ENCODE assay signal across 16 cellular contexts in genomic region chr2:98867539-98868309, GRCh38.
DNase-seq lines count a peak whose midpoint lies in the region; ATAC-seq and TF ChIP-seq lines count a peak whose summit lies in the region.
"Had no signal": no experiment of that assay in that cellular context is flagged by ENCODE, and none has a peak within 500 bp of the region (broad histone marks: within the 10 kb centered on the region; RNA-seq: fewer than 3 reads in every experiment).

No MANE protein-coding gene starts in this region.

- H3K4me1 ChIP-seq in esophagus squamous epithelium: peaks cover 9 to 62% (median 11%) of the 10 kb centered on the region in 3 donors
- H3K4me1 ChIP-seq: neural progenitor cell had no signal

- H3K36me3 Mint-ChIP-seq in activated naive CD4-positive, alpha-beta T cell treated with anti-CD3 and anti-CD28 coated beads, Interleukin-2, amount 10 ng/mL, durations not matched to agents 7 days and 5 days: no peaks in the 10 kb centered on the region
- H3K36me3 Mint-ChIP-seq: activated naive CD8-positive, alpha-beta T cell; neural progenitor cell had no signal

- H3K27ac Mint-ChIP-seq in activated naive CD4-positive, alpha-beta T cell treated with anti-CD3 and anti-CD28 coated beads, Interleukin-2, amount 10 ng/mL, durations not matched to agents 7 days and 5 days: no peak overlapping the region
- H3K27ac Mint-ChIP-seq: activated naive CD8-positive, alpha-beta T cell; neural progenitor cell had no signal

- no peaks in the 10 kb centered on the region for H3K9me3 Mint-ChIP-seq in activated naive CD4-positive, alpha-beta T cell treated with anti-CD3 and anti-CD28 coated beads, Interleukin-2, amount 10 ng/mL, durations not matched to agents 7 days and 5 days
- H3K9me3 Mint-ChIP-seq: neural progenitor cell had no signal

- H3K27ac ChIP-seq in RWPE1: peak overlapping the region; percentile 92
- peak overlapping the region; percentile 87 to 95 (median 91) for H3K27ac ChIP-seq in esophagus squamous epithelium
- H3K27ac ChIP-seq: 22Rv1, neural progenitor cell, thoracic aorta had no signal

- POLR2A ChIA-PET in RWPE1 (lab: Yijun Ruan, JAX; ENCODE audit: low non-redundant PET): no interaction called here

- no peaks in the 10 kb centered on the region for H3K27me3 ChIP-seq in esophagus squamous epithelium
- H3K27me3 ChIP-seq: neural progenitor cell had no signal

- no peaks in the 10 kb centered on the region for H3K9me3 ChIP-seq in esophagus squamous epithelium
- H3K9me3 ChIP-seq: thoracic aorta had no signal

- peaks cover 3% of the 10 kb centered on the region for H3K4me1 Mint-ChIP-seq in activated naive CD4-positive, alpha-beta T cell treated with anti-CD3 and anti-CD28 coated beads, Interleukin-2, amount 10 ng/mL, durations not matched to agents 7 days and 5 days

- peak; percentile 16 for DNase-seq in NCI-H1092 treated with DMSO at 0.1 percent for 48 hours (lab: John Stamatoyannopoulos, UW)
- DNase-seq in NCI-H1092 (lab: John Stamatoyannopoulos, UW): no peak
- DNase-seq in RWPE1 (ENCODE audit: low spot score): no peak
- DNase-seq in esophagus squamous epithelium (lab: John Stamatoyannopoulos, UW): no peak
- DNase-seq in superior temporal gyrus (ENCODE audit: extremely low spot score): peak; percentile 35
- no peak for DNase-seq in Right ventricle myocardium superior
- no peak for DNase-seq in activated naive CD4-positive, alpha-beta T cell treated with anti-CD3 and anti-CD28 coated beads, Interleukin-2, amount 10 ng/mL, durations not matched to agents 7 days and 5 days
- DNase-seq in hippocampal formation (lab: John Stamatoyannopoulos, UW): no peak
- DNase-seq: glutamatergic neuron, Kasumi-1, left cardiac atrium, RPMI8226 had no signal

- intact Hi-C loops in esophagus squamous epithelium (cut with DNase I): no loop called here
- intact Hi-C loops in Right ventricle myocardium superior (cut with DNase I): no loop called here

- no peak for ATAC-seq in Right ventricle myocardium superior (ENCODE audit: poor library complexity)

- CTCF ChIA-PET in RWPE1 (lab: Yijun Ruan, JAX): interaction anchor here (0.5 kb wide), 1 partner anchor 21 kb away, joined by 3 read pairs; no protein-coding TSS in a partner anchor
- CTCF ChIA-PET in activated naive CD4-positive, alpha-beta T cell treated with anti-CD3 and anti-CD28 coated beads, Interleukin-2, amount 10 ng/mL, durations not matched to agents 7 days and 5 days (lab: Charles Lee): no interaction called here

- no peak overlapping the region for H3K4me3 Mint-ChIP-seq in activated naive CD4-positive, alpha-beta T cell treated with anti-CD3 and anti-CD28 coated beads, Interleukin-2, amount 10 ng/mL, durations not matched to agents 7 days and 5 days
- H3K4me3 Mint-ChIP-seq: activated naive CD8-positive, alpha-beta T cell; neural progenitor cell had no signal

- peaks cover 3% of the 10 kb centered on the region for H3K27me3 Mint-ChIP-seq in activated naive CD4-positive, alpha-beta T cell treated with anti-CD3 and anti-CD28 coated beads, Interleukin-2, amount 10 ng/mL, durations not matched to agents 7 days and 5 days
- H3K27me3 Mint-ChIP-seq: activated naive CD8-positive, alpha-beta T cell had no signal

- WGBS in esophagus squamous epithelium, 2 donors: 57 to 66% methylated on average over 7 of the region's 7 CpGs

- TF ChIP-seq POLR2A in esophagus squamous epithelium (IDR thresholded peaks at IDR 0.05): no peak

- peak overlapping the region in 3 of 4 donors; percentile 23 to 54 (median 49) for H3K4me3 ChIP-seq in esophagus squamous epithelium
- H3K4me3 ChIP-seq: neural progenitor cell, thoracic aorta had no signal

- no peaks in the 10 kb centered on the region for H3K36me3 ChIP-seq in esophagus squamous epithelium
- H3K36me3 ChIP-seq: neural progenitor cell, thoracic aorta had no signal

- TF ChIP-seq CTCF in RWPE1 (conservative IDR thresholded peaks at IDR 0.05; ENCODE audit: low read depth): no peak
- TF ChIP-seq CTCF in esophagus squamous epithelium (IDR thresholded peaks at IDR 0.05): no peak

Comparison
In these comparisons a context has a peak if more than half of its experiments do, and no peak if none do; other contexts are left out.
1. DNase-seq: peak in NCI-H1092 treated with DMSO at 0.1 percent for 48 hours (single experiment) and superior temporal gyrus (single experiment); none in NCI-H1092 (single experiment), RWPE1 (single experiment), esophagus squamous epithelium (single experiment), Right ventricle myocardium superior (single experiment), activated naive CD4-positive, alpha-beta T cell treated with anti-CD3 and anti-CD28 coated beads, Interleukin-2, amount 10 ng/mL, durations not matched to agents 7 days and 5 days (single experiment) and hippocampal formation (0 of 2).